ENCODE assay signal across 10 cellular contexts in genomic region chr21:26881504-26882228, GRCh38. TPM values are rescaled to one million over a fixed set of nuclear protein-coding genes. Genes with fewer than 3 reads are reported as not detected.
DNase-seq lines count a peak whose midpoint lies in the region; ATAC-seq, FAIRE-seq and TF ChIP-seq lines count a peak whose summit lies in the region.
"Had no signal": no experiment of that assay in that cellular context is flagged by ENCODE, and none has a peak within 500 bp of the region (broad histone marks: within the 10 kb centered on the region; RNA-seq: fewer than 3 reads in every experiment).

No MANE protein-coding gene starts in this region.

- no peak overlapping the region for H3K4me3 Mint-ChIP-seq in stimulated activated naive CD8-positive, alpha-beta T cell treated with anti-CD3 and anti-CD28 coated beads, Interleukin-15, amount 100 ng/mL, for 72 hours

- H3K36me3 ChIP-seq in heart right ventricle = no peaks in the 10 kb centered on the region
- no peaks in the 10 kb centered on the region for H3K36me3 ChIP-seq in gastroesophageal sphincter
- H3K36me3 ChIP-seq in uterus = no peaks in the 10 kb centered on the region

- peak; percentile 15 to 61 (median 47) for TF ChIP-seq CTCF in heart right ventricle (IDR thresholded peaks at IDR 0.05)
- peak; percentile 8 to 50 (median 42) for TF ChIP-seq CTCF in gastroesophageal sphincter (IDR thresholded peaks at IDR 0.05)
- peak; percentile 27 to 46 (median 43) for TF ChIP-seq CTCF in uterus (IDR thresholded peaks at IDR 0.05)

- H3K4me1 Mint-ChIP-seq in stimulated activated naive CD8-positive, alpha-beta T cell treated with anti-CD3 and anti-CD28 coated beads, Interleukin-15, amount 100 ng/mL, for 72 hours = no peaks in the 10 kb centered on the region

- WGBS in heart right ventricle, 2 donors = 53 to 57% methylated on average over 4 of the region's 4 CpGs
- 52 to 56% methylated on average over 4 of the region's 4 CpGs for WGBS in gastroesophageal sphincter (ENCODE audit: low coverage in 1 of 2), 2 donors

- H3K27me3 ChIP-seq in heart right ventricle (no peaks in the 10 kb centered on the region), gastroesophageal sphincter (no peaks in the 10 kb centered on the region), uterus (no peaks in the 10 kb centered on the region)

- H3K27ac Mint-ChIP-seq in stimulated activated naive CD8-positive, alpha-beta T cell treated with anti-CD3 and anti-CD28 coated beads, Interleukin-15, amount 100 ng/mL, for 72 hours = no peak overlapping the region

- DNase-seq in heart right ventricle = no peak
- no peak for DNase-seq in cardiac septum (ENCODE audit: low spot score)
- DNase-seq in RCC 7860 (ENCODE audit: low spot score) = peak; percentile 23
- no peak for DNase-seq in uterus
- DNase-seq in stimulated activated naive CD8-positive, alpha-beta T cell treated with anti-CD3 and anti-CD28 coated beads, Interleukin-15, amount 100 ng/mL, for 72 hours = no peak
- DNase-seq: T-helper 2 cell had no signal

- no peaks in the 10 kb centered on the region for H3K9me3 ChIP-seq in heart right ventricle
- H3K9me3 ChIP-seq in gastroesophageal sphincter = no peaks in the 10 kb centered on the region
- H3K9me3 ChIP-seq in uterus = no peaks in the 10 kb centered on the region

- no peak overlapping the region for H3K4me3 ChIP-seq in heart right ventricle
- no peak overlapping the region for H3K4me3 ChIP-seq in gastroesophageal sphincter
- no peak overlapping the region for H3K4me3 ChIP-seq in uterus

- no peaks in the 10 kb centered on the region for H3K9me3 Mint-ChIP-seq in stimulated activated naive CD8-positive, alpha-beta T cell treated with anti-CD3 and anti-CD28 coated beads, Interleukin-15, amount 100 ng/mL, for 72 hours

- peak; percentile 66 for FAIRE-seq in RCC 7860 (lab: Jason Lieb, UNC)
- FAIRE-seq: colon had no signal

- H3K4me1 ChIP-seq in heart right ventricle (no peaks in the 10 kb centered on the region), gastroesophageal sphincter (no peaks in the 10 kb centered on the region), uterus (no peaks in the 10 kb centered on the region)

- no peak for TF ChIP-seq EP300 in gastroesophageal sphincter (IDR thresholded peaks at IDR 0.05)

- no peak for ATAC-seq in heart right ventricle
- ATAC-seq in gastroesophageal sphincter = no peak
- no peak for ATAC-seq in stimulated activated naive CD8-positive, alpha-beta T cell treated with anti-CD3 and anti-CD28 coated beads, Interleukin-15, amount 100 ng/mL, for 72 hours
- no peak for ATAC-seq in GM18870 (IDR thresholded peaks at IDR 0.05; ENCODE audit: unreplicated experiment)
- no peak for ATAC-seq in GM18907 (IDR thresholded peaks at IDR 0.05; ENCODE audit: unreplicated experiment)

- no peak for TF ChIP-seq POLR2A in gastroesophageal sphincter (IDR thresholded peaks at IDR 0.05)
- TF ChIP-seq POLR2A in uterus (IDR thresholded peaks at IDR 0.05) = no peak

- intact Hi-C loops in heart right ventricle (cut with DNase I) (loop anchor here in 6 of 10 donors (2.0 to 10.0 kb wide), 4 partner anchors 81 to 683 kb away; no protein-coding TSS in a partner anchor), cardiac septum (cut with DNase I) (no loop called here), uterus (cut with DNase I; ENCODE audit: low total_unique reads) (no loop called here)

- H3K27ac ChIP-seq in heart right ventricle (no peak overlapping the region), gastroesophageal sphincter (no peak overlapping the region), uterus (no peak overlapping the region)

- H3K27me3 Mint-ChIP-seq in stimulated activated naive CD8-positive, alpha-beta T cell treated with anti-CD3 and anti-CD28 coated beads, Interleukin-15, amount 100 ng/mL, for 72 hours = peaks cover 7% of the 10 kb centered on the region

RNA-seq across cellular contexts. Expression of gene ADAMTS1, which starts 36.5 kb away (rescaled TPM):
- total RNA-seq in heart right ventricle (100 to 1,000 TPM in 2 of 10 donors, 10 to 100 TPM in 8; 43.7 to 169 (median 78.1) TPM), cardiac septum (92.5 TPM), gastroesophageal sphincter (100 to 1,000 TPM in 2 of 4 donors, 10 to 100 TPM in 2; 68.5 to 144 (median 103) TPM), uterus (100 to 1,000 TPM in 3 of 4 donors, 10 to 100 TPM in 1; 96.8 to 210 (median 164) TPM)
- polyA plus RNA-seq in heart right ventricle = 10 to 100 TPM; 20.4 to 29.8 TPM

Comparison
In these comparisons a context has a peak if more than half of its experiments do, and no peak if none do; other contexts are left out.
1. intact Hi-C loops: an anchor here in heart right ventricle (2.0 to 10.0 kb wide); none called in cardiac septum and uterus.